8 cellular contexts compared by ENCODE assay signal in genomic region chr6:73739097-73739496, GRCh38. TPM values are rescaled to one million over a fixed set of nuclear protein-coding genes. Genes with fewer than 3 reads are reported as not detected.
DNase-seq lines count a peak whose midpoint lies in the region; ATAC-seq and TF ChIP-seq lines count a peak whose summit lies in the region.

No MANE protein-coding gene starts in this region.

- H3K4me1 Mint-ChIP-seq in mesothelial cell of epicardium: peaks cover 20% of the 10 kb centered on the region

- POLR2A ChIA-PET in PC-3 (lab: Charles Lee; ENCODE audit: unreplicated experiment): no interaction called here

- no peaks in the 10 kb centered on the region for H3K36me3 Mint-ChIP-seq in mesothelial cell of epicardium

- ATAC-seq in GM21367 (IDR thresholded peaks at IDR 0.05; ENCODE audit: unreplicated experiment) (peak; percentile 67), PC-3 (peak; percentile 60), GM19397 (IDR thresholded peaks at IDR 0.05; ENCODE audit: unreplicated experiment) (no peak), HG02763 (IDR thresholded peaks at IDR 0.05; ENCODE audit: unreplicated experiment) (no peak)

- no peak overlapping the region for H3K9ac ChIP-seq in PC-3 (ENCODE audit: low read length)

- no peaks in the 10 kb centered on the region for H3K9me3 Mint-ChIP-seq in mesothelial cell of epicardium

- BruUV-seq in PC-3 (replicated peaks; lab: Mats Ljungman, UMichigan): no TSS peak

- H3K9me2 ChIP-seq in DOHH2 (replicated peaks; ENCODE audit: control insufficient read depth, low read length): no peaks in the 10 kb centered on the region
- no peaks in the 10 kb centered on the region for H3K9me2 ChIP-seq in PC-3 (replicated peaks; ENCODE audit: low read length)

- no peaks in the 10 kb centered on the region for H3F3A ChIP-seq in DOHH2 (ENCODE audit: control insufficient read depth, insufficient read depth)
- no peaks in the 10 kb centered on the region for H3F3A ChIP-seq in PC-3 (ENCODE audit: low read length, unreplicated experiment)

- H3K79me2 ChIP-seq in DOHH2 (ENCODE audit: control insufficient read depth, low read length) (no peaks in the 10 kb centered on the region), PC-3 (ENCODE audit: low read length) (no peaks in the 10 kb centered on the region)

- no peak overlapping the region for H3K4me2 ChIP-seq in DOHH2 (ENCODE audit: low read length)
- H3K4me2 ChIP-seq in PC-3 (ENCODE audit: low read length): no peak overlapping the region

- no peak overlapping the region for H3K4me3 Mint-ChIP-seq in mesothelial cell of epicardium

- H3K27ac ChIP-seq in DOHH2 (ENCODE audit: low read depth, low read length) (no peak overlapping the region), PC-3 (ENCODE audit: low read length) (no peak overlapping the region)

- CTCF ChIA-PET in PC-3 (lab: Charles Lee): interaction anchor here (0.6 to 0.7 kb wide), 4 partner anchors 24 to 1471 kb away, joined by 3 to 6 read pairs (median 3); no protein-coding TSS in a partner anchor

- intact Hi-C loops in PC-3 (cut with micrococcal nuclease): loop anchor here (1.0 to 5.0 kb wide), 3 partner anchors 116 to 1468 kb away; partner anchors contain the start of gene COL12A1

- H3K4me3 ChIP-seq in DOHH2 (ENCODE audit: low read length) (no peak overlapping the region), PC-3 (ENCODE audit: low read length) (no peak overlapping the region)

- H3K9me3 ChIP-seq in DOHH2 (ENCODE audit: control insufficient read depth, insufficient read depth, low read length) (no peaks in the 10 kb centered on the region), PC-3 (ENCODE audit: low read length) (no peaks in the 10 kb centered on the region)

- 0 out of 2 replicates have a peak, but pooled peaks cover 7% of the 10 kb centered on the region for H3K27me3 ChIP-seq in DOHH2 (ENCODE audit: control insufficient read depth, low read length)
- H3K27me3 ChIP-seq in PC-3 (ENCODE audit: low read length): no peaks in the 10 kb centered on the region

- DNase-seq in KG1 (lab: John Stamatoyannopoulos, UW) (peak; percentile 53), PC-3 (peak; percentile 69), mesothelial cell of epicardium (ENCODE audit: low spot score in 2 of 2, unreplicated experiment in 2 of 2) (no peak)
- DNase-seq in effector CD4-positive, alpha-beta T cell: peak; percentile 6

- no peak overlapping the region for H2AFZ ChIP-seq in PC-3 (ENCODE audit: low read length)

- TF ChIP-seq CTCF in DOHH2 (IDR thresholded peaks at IDR 0.05; ENCODE audit: low read depth, low read length, poor library complexity, severe bottlenecking): peak; percentile 66
- TF ChIP-seq CTCF in PC-3 (conservative IDR thresholded peaks at IDR 0.05; ENCODE audit: low read depth, low read length): peak; percentile 74
- TF ChIP-seq CTCF in mesothelial cell of epicardium (IDR thresholded peaks at IDR 0.05; ENCODE audit: unreplicated experiment): peak; percentile 90

- H3K36me3 ChIP-seq in DOHH2 (ENCODE audit: control insufficient read depth, low read length) (no peaks in the 10 kb centered on the region), PC-3 (ENCODE audit: low read depth, low read length) (0 out of 2 replicates have a peak, but pooled peaks cover 3% of the 10 kb centered on the region)

- no peaks in the 10 kb centered on the region for H4K20me1 ChIP-seq in DOHH2 (ENCODE audit: control insufficient read depth, insufficient read depth, low read depth, low read length)
- H4K20me1 ChIP-seq in PC-3 (ENCODE audit: low read length): no peaks in the 10 kb centered on the region

- H3K4me1 ChIP-seq in DOHH2 (ENCODE audit: control insufficient read depth, low read length): no peaks in the 10 kb centered on the region
- H3K4me1 ChIP-seq in PC-3 (ENCODE audit: insufficient read depth, low read length): 0 out of 2 replicates have a peak, but pooled peaks cover 6% of the 10 kb centered on the region

- no peak overlapping the region for H3K27ac Mint-ChIP-seq in mesothelial cell of epicardium

- no peaks in the 10 kb centered on the region for H3K27me3 Mint-ChIP-seq in mesothelial cell of epicardium (ENCODE audit: low read depth)

RNA-seq across cellular contexts. Expression of gene CD109, which starts 43.1 kb away (rescaled TPM):
- 16.8 and 19.1 TPM in 2 replicates for total RNA-seq in PC-3 (2014; rRNA removed)
- total RNA-seq in mesothelial cell of epicardium: 3.7 to 4.3 TPM (median 3.8 TPM) in 3 replicates

Comparison
In these comparisons a context has a peak if more than half of its experiments do, and no peak if none do; other contexts are left out.
1. ATAC-seq: peak in GM21367 (single experiment) and PC-3 (single experiment); none in GM19397 (single experiment) and HG02763 (single experiment).
2. DNase-seq: peak in KG1 (single experiment), PC-3 (single experiment) and effector CD4-positive, alpha-beta T cell (single experiment); none in mesothelial cell of epicardium (0 of 2).
3. Peak in every context shown above with its lines, with median percentiles within 50 percentile points of each other: CTCF ChIP-seq.